Comparison of ENCODE assay signal across 2 cellular contexts in the genomic region with DNA sequence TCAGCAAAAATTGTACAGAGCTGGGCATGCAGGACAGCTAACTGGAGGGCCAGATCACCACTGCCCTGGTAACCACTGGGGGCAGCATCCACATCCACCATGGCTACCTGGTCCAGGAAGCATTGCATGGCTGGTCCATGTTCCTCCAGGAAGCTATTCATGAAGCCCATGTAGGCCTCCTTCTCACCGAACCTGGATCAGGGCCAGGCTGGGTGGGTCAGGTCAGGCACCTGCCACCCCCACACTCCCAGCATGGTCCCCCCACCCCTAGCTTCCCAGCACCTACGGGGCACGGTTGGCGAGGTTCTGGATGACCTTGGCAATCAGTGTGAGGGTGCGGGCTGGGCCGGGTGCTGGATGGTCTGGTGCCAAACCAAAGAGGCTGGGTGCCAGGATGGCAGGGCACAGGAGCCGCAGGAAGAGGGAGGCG.
TF ChIP-seq lines count a peak whose summit lies in the region.

No MANE protein-coding gene starts in this region.

TF ChIP-seq in SK-N-SH, 30 proteins besides CTCF, POLR2A, EP300 and RAD21 (continued from another document):
- no peak for TF ChIP-seq ELF1 (IDR thresholded peaks at IDR 0.05)
- TF ChIP-seq USF1 (IDR thresholded peaks at IDR 0.05; ENCODE audit: borderline replicate concordance, low read depth) = no peak
- no peak for TF ChIP-seq TCF12 (IDR thresholded peaks at IDR 0.05)
- no peak for TF ChIP-seq EZH2phosphoT487 (IDR thresholded peaks at IDR 0.05; ENCODE audit: borderline replicate concordance, low read depth)
- TF ChIP-seq MXI1 (IDR thresholded peaks at IDR 0.05; ENCODE audit: low read depth, low read length) = no peak
- TF ChIP-seq YY1 (IDR thresholded peaks at IDR 0.05; ENCODE audit: low read depth) = no peak
- no peak for TF ChIP-seq SMC3 (IDR thresholded peaks at IDR 0.05; ENCODE audit: low read depth, low read length)
- TF ChIP-seq NFIC (IDR thresholded peaks at IDR 0.05; ENCODE audit: borderline replicate concordance) = no peak
- no peak for TF ChIP-seq RXRA (IDR thresholded peaks at IDR 0.05; ENCODE audit: borderline replicate concordance, low read depth)
- no peak for TF ChIP-seq FOXJ3 (CRISPR knock-in tag; IDR thresholded peaks at IDR 0.05)
- TF ChIP-seq, protein P1, sequence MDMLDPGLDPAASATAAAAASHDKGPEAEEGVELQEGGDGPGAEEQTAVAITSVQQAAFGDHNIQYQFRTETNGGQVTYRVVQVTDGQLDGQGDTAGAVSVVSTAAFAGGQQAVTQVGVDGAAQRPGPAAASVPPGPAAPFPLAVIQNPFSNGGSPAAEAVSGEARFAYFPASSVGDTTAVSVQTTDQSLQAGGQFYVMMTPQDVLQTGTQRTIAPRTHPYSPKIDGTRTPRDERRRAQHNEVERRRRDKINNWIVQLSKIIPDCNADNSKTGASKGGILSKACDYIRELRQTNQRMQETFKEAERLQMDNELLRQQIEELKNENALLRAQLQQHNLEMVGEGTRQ (IDR thresholded peaks at IDR 0.05; ENCODE audit: borderline replicate concordance, low read depth, low read length) = no peak
- no peak for TF ChIP-seq NRF1 (IDR thresholded peaks at IDR 0.05; ENCODE audit: low read depth, low read length)
- TF ChIP-seq, protein P2, sequence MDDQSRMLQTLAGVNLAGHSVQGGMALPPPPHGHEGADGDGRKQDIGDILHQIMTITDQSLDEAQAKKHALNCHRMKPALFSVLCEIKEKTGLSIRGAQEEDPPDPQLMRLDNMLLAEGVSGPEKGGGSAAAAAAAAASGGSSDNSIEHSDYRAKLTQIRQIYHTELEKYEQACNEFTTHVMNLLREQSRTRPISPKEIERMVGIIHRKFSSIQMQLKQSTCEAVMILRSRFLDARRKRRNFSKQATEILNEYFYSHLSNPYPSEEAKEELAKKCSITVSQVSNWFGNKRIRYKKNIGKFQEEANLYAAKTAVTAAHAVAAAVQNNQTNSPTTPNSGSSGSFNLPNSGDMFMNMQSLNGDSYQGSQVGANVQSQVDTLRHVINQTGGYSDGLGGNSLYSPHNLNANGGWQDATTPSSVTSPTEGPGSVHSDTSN (IDR thresholded peaks at IDR 0.05) = no peak
- TF ChIP-seq MAX (IDR thresholded peaks at IDR 0.05; ENCODE audit: low read depth) = no peak
- no peak for TF ChIP-seq RCOR1 (IDR thresholded peaks at IDR 0.05; ENCODE audit: low read length)

TF ChIP-seq in SK-N-SH treated with all-trans-retinoic acid at 6 μM for 48 hours, 23 proteins besides CTCF, POLR2A, EP300 and RAD21:
- TF ChIP-seq, protein P3, sequence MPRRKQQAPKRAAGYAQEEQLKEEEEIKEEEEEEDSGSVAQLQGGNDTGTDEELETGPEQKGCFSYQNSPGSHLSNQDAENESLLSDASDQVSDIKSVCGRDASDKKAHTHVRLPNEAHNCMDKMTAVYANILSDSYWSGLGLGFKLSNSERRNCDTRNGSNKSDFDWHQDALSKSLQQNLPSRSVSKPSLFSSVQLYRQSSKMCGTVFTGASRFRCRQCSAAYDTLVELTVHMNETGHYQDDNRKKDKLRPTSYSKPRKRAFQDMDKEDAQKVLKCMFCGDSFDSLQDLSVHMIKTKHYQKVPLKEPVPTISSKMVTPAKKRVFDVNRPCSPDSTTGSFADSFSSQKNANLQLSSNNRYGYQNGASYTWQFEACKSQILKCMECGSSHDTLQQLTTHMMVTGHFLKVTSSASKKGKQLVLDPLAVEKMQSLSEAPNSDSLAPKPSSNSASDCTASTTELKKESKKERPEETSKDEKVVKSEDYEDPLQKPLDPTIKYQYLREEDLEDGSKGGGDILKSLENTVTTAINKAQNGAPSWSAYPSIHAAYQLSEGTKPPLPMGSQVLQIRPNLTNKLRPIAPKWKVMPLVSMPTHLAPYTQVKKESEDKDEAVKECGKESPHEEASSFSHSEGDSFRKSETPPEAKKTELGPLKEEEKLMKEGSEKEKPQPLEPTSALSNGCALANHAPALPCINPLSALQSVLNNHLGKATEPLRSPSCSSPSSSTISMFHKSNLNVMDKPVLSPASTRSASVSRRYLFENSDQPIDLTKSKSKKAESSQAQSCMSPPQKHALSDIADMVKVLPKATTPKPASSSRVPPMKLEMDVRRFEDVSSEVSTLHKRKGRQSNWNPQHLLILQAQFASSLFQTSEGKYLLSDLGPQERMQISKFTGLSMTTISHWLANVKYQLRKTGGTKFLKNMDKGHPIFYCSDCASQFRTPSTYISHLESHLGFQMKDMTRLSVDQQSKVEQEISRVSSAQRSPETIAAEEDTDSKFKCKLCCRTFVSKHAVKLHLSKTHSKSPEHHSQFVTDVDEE (CRISPR knock-in tag; IDR thresholded peaks at IDR 0.05) = no peak
- no peak for TF ChIP-seq ZNF8 (CRISPR knock-in tag; IDR thresholded peaks at IDR 0.05)
- TF ChIP-seq CSDC2 (CRISPR knock-in tag; IDR thresholded peaks at IDR 0.05) = no peak
- TF ChIP-seq, protein P4, sequence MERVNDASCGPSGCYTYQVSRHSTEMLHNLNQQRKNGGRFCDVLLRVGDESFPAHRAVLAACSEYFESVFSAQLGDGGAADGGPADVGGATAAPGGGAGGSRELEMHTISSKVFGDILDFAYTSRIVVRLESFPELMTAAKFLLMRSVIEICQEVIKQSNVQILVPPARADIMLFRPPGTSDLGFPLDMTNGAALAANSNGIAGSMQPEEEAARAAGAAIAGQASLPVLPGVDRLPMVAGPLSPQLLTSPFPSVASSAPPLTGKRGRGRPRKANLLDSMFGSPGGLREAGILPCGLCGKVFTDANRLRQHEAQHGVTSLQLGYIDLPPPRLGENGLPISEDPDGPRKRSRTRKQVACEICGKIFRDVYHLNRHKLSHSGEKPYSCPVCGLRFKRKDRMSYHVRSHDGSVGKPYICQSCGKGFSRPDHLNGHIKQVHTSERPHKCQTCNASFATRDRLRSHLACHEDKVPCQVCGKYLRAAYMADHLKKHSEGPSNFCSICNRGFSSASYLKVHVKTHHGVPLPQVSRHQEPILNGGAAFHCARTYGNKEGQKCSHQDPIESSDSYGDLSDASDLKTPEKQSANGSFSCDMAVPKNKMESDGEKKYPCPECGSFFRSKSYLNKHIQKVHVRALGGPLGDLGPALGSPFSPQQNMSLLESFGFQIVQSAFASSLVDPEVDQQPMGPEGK (CRISPR knock-in tag; IDR thresholded peaks at IDR 0.05; ENCODE audit: borderline replicate concordance) = no peak
- no peak for TF ChIP-seq GLIS3 (CRISPR knock-in tag; IDR thresholded peaks at IDR 0.05)
- TF ChIP-seq ZNF70 (CRISPR knock-in tag; IDR thresholded peaks at IDR 0.05) = no peak
- no peak for TF ChIP-seq RARB (CRISPR knock-in tag; IDR thresholded peaks at IDR 0.05)
- no peak for TF ChIP-seq TOX (CRISPR knock-in tag; IDR thresholded peaks at IDR 0.05; ENCODE audit: borderline replicate concordance)
- no peak for TF ChIP-seq ZC3H10 (CRISPR knock-in tag; IDR thresholded peaks at IDR 0.05)
- no peak for TF ChIP-seq ZNF565 (CRISPR knock-in tag; conservative IDR thresholded peaks at IDR 0.05; ENCODE audit: low read depth)
